22 cellular contexts compared by ENCODE assay signal in the genomic region with DNA sequence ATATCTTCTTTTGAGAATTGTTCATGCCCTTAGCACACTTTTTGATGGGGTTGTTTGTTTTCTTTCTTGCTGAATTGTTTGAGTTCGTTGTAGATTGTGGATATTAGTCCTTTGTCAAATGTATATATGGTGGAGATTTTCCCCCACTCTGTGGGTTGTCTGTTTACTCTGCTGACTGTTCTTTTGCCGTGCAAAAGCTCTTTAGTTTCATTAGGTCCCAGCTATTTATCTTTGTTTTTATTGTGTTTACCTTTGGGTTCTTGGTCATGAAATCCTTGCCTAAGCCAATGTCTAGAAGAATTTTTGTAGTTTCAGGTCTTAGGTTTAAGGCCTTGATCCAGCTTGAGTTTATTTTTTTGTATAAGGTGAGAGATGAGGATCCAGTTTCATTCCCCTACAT.
"Had no signal": no experiment of that assay in that cellular context is flagged by ENCODE, and none has a peak within 500 bp of the region (broad histone marks: within the 10 kb centered on the region; RNA-seq: fewer than 3 reads in every experiment).

No MANE protein-coding gene starts in this region.

- DNase-seq: dermis blood vessel endothelial cell; dorsolateral prefrontal cortex; effector CD4-positive, alpha-beta T cell; effector memory CD4-positive, alpha-beta T cell; foreskin keratinocyte; heart left ventricle; hypothalamus; immature natural killer cell; islet precursor cell; kidney; kidney glomerular epithelial cell; left colon; left lung; left ventricle myocardium superior; lower lobe of right lung; mesenchymal stem cell; mucosa of descending colon; naive B cell had no signal

- H3K4me3 ChIP-seq: coronary artery, dorsolateral prefrontal cortex, esophagus muscularis mucosa, gastroesophageal sphincter, heart left ventricle, hepatocyte, left lung, lower lobe of right lung, mucosa of descending colon had no signal

- H3K27me3 ChIP-seq: dorsolateral prefrontal cortex, esophagus muscularis mucosa, foreskin keratinocyte, gastroesophageal sphincter, heart left ventricle, hepatocyte, left lung had no signal

- H3K9me3 ChIP-seq: lower lobe of right lung had no signal

- H3K36me3 ChIP-seq: esophagus muscularis mucosa, gastroesophageal sphincter, heart left ventricle, left lung, lower lobe of right lung had no signal

- H3K27ac ChIP-seq: coronary artery, dorsolateral prefrontal cortex, esophagus muscularis mucosa, foreskin keratinocyte, gastroesophageal sphincter, heart left ventricle, hepatocyte, left lung, lower lobe of right lung had no signal

- H3K4me1 ChIP-seq: esophagus muscularis mucosa, foreskin keratinocyte, gastroesophageal sphincter, heart left ventricle, left lung, lower lobe of right lung had no signal
